In genomic region chr15:63895787-63896218, GRCh38 we compare ENCODE assay signal across 15 cellular contexts.
DNase-seq lines count a peak whose midpoint lies in the region; ATAC-seq and TF ChIP-seq lines count a peak whose summit lies in the region.
"Had no signal": no experiment of that assay in that cellular context is flagged by ENCODE, and none has a peak within 500 bp of the region (broad histone marks: within the 10 kb centered on the region; RNA-seq: fewer than 3 reads in every experiment).

No MANE protein-coding gene starts in this region.

- peak overlapping the region; percentile 74 for H3K27ac Mint-ChIP-seq in activated CD8-positive, alpha-beta memory T cell treated with anti-CD3 and anti-CD28 coated beads, Interleukin-2, amount 10 ng/mL, durations not matched to agents 7 days and 5 days
- H3K27ac Mint-ChIP-seq in T-helper 17 cell: peak overlapping the region; percentile 85
- peak overlapping the region in 9 of 10 donors; percentile 38 to 90 (median 83) for H3K27ac Mint-ChIP-seq in naive thymus-derived CD8-positive, alpha-beta T cell
- H3K27ac Mint-ChIP-seq in stimulated activated memory B cell treated with anti-CD40 and anti-IgM and Interleukin-4, amounts not matched to agents 10 μg/mL and 1 μg/mL and 100 μg/mL, for 72 hours: peak overlapping the region; percentile 37
- H3K27ac Mint-ChIP-seq: activated naive CD4-positive, alpha-beta T cell treated with anti-CD3 and anti-CD28 coated beads for 36 hours had no signal

- ATAC-seq in activated CD8-positive, alpha-beta memory T cell treated with anti-CD3 and anti-CD28 coated beads, Interleukin-2, amount 10 ng/mL, durations not matched to agents 7 days and 5 days: no peak
- no peak for ATAC-seq in T-helper 17 cell
- no peak for ATAC-seq in naive thymus-derived CD8-positive, alpha-beta T cell
- ATAC-seq in stimulated activated memory B cell treated with anti-CD40 and anti-IgM and Interleukin-4, amounts not matched to agents 10 μg/mL and 1 μg/mL and 100 μg/mL, for 72 hours: no peak
- ATAC-seq in HG02571 (IDR thresholded peaks at IDR 0.05; ENCODE audit: unreplicated experiment): no peak
- ATAC-seq: activated CD4-positive, CD25-positive, alpha-beta regulatory T cell treated with anti-CD3 and anti-CD28 coated beads, Interleukin-2, amount 50 U/mL, for 24 hours had no signal

- no peak for TF ChIP-seq CTCF in GM13976 (IDR thresholded peaks at IDR 0.05; ENCODE audit: borderline replicate concordance, control extremely low read depth, extremely low read depth, insufficient read depth, missing control alignments)

- CTCF ChIA-PET in activated CD8-positive, alpha-beta memory T cell treated with anti-CD3 and anti-CD28 coated beads, Interleukin-2, amount 10 ng/mL, durations not matched to agents 7 days and 5 days (lab: Charles Lee): interaction anchor here (0.7 to 6.1 kb wide), 7 partner anchors 13 to 285 kb away, joined by 3 to 53 read pairs (median 6); partner anchors contain the start of gene DAPK2

- DNase-seq in activated CD8-positive, alpha-beta memory T cell treated with anti-CD3 and anti-CD28 coated beads, Interleukin-2, amount 10 ng/mL, durations not matched to agents 7 days and 5 days: no peak
- DNase-seq in activated CD8-positive, alpha-beta memory T cell treated with anti-CD3 and anti-CD28 coated beads, Interleukin-2, amount 50 U/mL, for 4 hours: no peak
- no peak for DNase-seq in T-helper 17 cell
- no peak for DNase-seq in naive thymus-derived CD8-positive, alpha-beta T cell
- DNase-seq in GM13976 (ENCODE audit: low spot score): no peak
- DNase-seq in stimulated activated naive CD4-positive, alpha-beta T cell treated with Interleukin-2 at 50 U/mL for 16 hours (lab: John Stamatoyannopoulos, UW): no peak
- DNase-seq: activated CD8-positive, alpha-beta memory T cell treated with anti-CD3 and anti-CD28 coated beads, Interleukin-2, amount 50 U/mL, for 48 hours; activated naive CD4-positive, alpha-beta T cell treated with anti-CD3 and anti-CD28 coated beads for 36 hours; DND-41; heart left ventricle; NCI-H1417 treated with DMSO at 0.1 percent for 48 hours; NCI-H526 had no signal

- no peaks in the 10 kb centered on the region for H3K9me3 ChIP-seq in T-helper 17 cell (ENCODE audit: control insufficient read depth, low read length, poor library complexity, severe bottlenecking)
- H3K9me3 ChIP-seq: heart left ventricle had no signal

- no peak overlapping the region for H3K4me3 Mint-ChIP-seq in activated CD8-positive, alpha-beta memory T cell treated with anti-CD3 and anti-CD28 coated beads, Interleukin-2, amount 10 ng/mL, durations not matched to agents 7 days and 5 days
- H3K4me3 Mint-ChIP-seq in T-helper 17 cell: no peak overlapping the region
- peak overlapping the region in 4 of 10 donors; percentile 33 to 59 (median 46) for H3K4me3 Mint-ChIP-seq in naive thymus-derived CD8-positive, alpha-beta T cell
- H3K4me3 Mint-ChIP-seq in stimulated activated memory B cell treated with anti-CD40 and anti-IgM and Interleukin-4, amounts not matched to agents 10 μg/mL and 1 μg/mL and 100 μg/mL, for 72 hours: no peak overlapping the region
- H3K4me3 Mint-ChIP-seq: activated naive CD4-positive, alpha-beta T cell treated with anti-CD3 and anti-CD28 coated beads for 36 hours had no signal

- no peaks in the 10 kb centered on the region for H3K9me3 Mint-ChIP-seq in activated CD8-positive, alpha-beta memory T cell treated with anti-CD3 and anti-CD28 coated beads, Interleukin-2, amount 10 ng/mL, durations not matched to agents 7 days and 5 days (ENCODE audit: low read depth)
- no peaks in the 10 kb centered on the region for H3K9me3 Mint-ChIP-seq in naive thymus-derived CD8-positive, alpha-beta T cell
- H3K9me3 Mint-ChIP-seq in stimulated activated memory B cell treated with anti-CD40 and anti-IgM and Interleukin-4, amounts not matched to agents 10 μg/mL and 1 μg/mL and 100 μg/mL, for 72 hours: peaks cover 3% of the 10 kb centered on the region
- H3K9me3 Mint-ChIP-seq: activated naive CD4-positive, alpha-beta T cell treated with anti-CD3 and anti-CD28 coated beads for 36 hours had no signal

- H3K36me3 Mint-ChIP-seq in activated CD8-positive, alpha-beta memory T cell treated with anti-CD3 and anti-CD28 coated beads, Interleukin-2, amount 10 ng/mL, durations not matched to agents 7 days and 5 days: peaks cover 1% of the 10 kb centered on the region
- H3K36me3 Mint-ChIP-seq in T-helper 17 cell (ENCODE audit: low read depth): peaks cover 2% of the 10 kb centered on the region
- no peaks in the 10 kb centered on the region for H3K36me3 Mint-ChIP-seq in naive thymus-derived CD8-positive, alpha-beta T cell
- no peaks in the 10 kb centered on the region for H3K36me3 Mint-ChIP-seq in stimulated activated memory B cell treated with anti-CD40 and anti-IgM and Interleukin-4, amounts not matched to agents 10 μg/mL and 1 μg/mL and 100 μg/mL, for 72 hours

- POLR2A ChIA-PET in naive thymus-derived CD8-positive, alpha-beta T cell (lab: Charles Lee): interaction anchor here (1.2 kb wide), 1 partner anchor 9 kb away, joined by 3 read pairs; no protein-coding TSS in a partner anchor

- H3K4me1 Mint-ChIP-seq in activated CD8-positive, alpha-beta memory T cell treated with anti-CD3 and anti-CD28 coated beads, Interleukin-2, amount 10 ng/mL, durations not matched to agents 7 days and 5 days: peaks cover 86% of the 10 kb centered on the region
- H3K4me1 Mint-ChIP-seq in T-helper 17 cell: peaks cover 41% of the 10 kb centered on the region
- H3K4me1 Mint-ChIP-seq in naive thymus-derived CD8-positive, alpha-beta T cell: peaks cover 55 to 98% (median 94%) of the 10 kb centered on the region in 4 donors
- H3K4me1 Mint-ChIP-seq in stimulated activated memory B cell treated with anti-CD40 and anti-IgM and Interleukin-4, amounts not matched to agents 10 μg/mL and 1 μg/mL and 100 μg/mL, for 72 hours: peaks cover 74% of the 10 kb centered on the region

- in situ Hi-C loops in GM13976 (cut with MboI; ENCODE audit: low sequenced_read_pairs, unreplicated experiment): loop anchor here (25.0 kb wide), 1 partner anchor 284 kb away; no protein-coding TSS in a partner anchor

- H3K27me3 Mint-ChIP-seq in activated CD8-positive, alpha-beta memory T cell treated with anti-CD3 and anti-CD28 coated beads, Interleukin-2, amount 10 ng/mL, durations not matched to agents 7 days and 5 days: no peaks in the 10 kb centered on the region
- H3K27me3 Mint-ChIP-seq in T-helper 17 cell: no peaks in the 10 kb centered on the region
- H3K27me3 Mint-ChIP-seq in naive thymus-derived CD8-positive, alpha-beta T cell: no peaks in the 10 kb centered on the region
- H3K27me3 Mint-ChIP-seq in stimulated activated memory B cell treated with anti-CD40 and anti-IgM and Interleukin-4, amounts not matched to agents 10 μg/mL and 1 μg/mL and 100 μg/mL, for 72 hours: no peaks in the 10 kb centered on the region
